1 cellular context compared by ENCODE assay signal in genomic region chr2:24771099-24771498, GRCh38.
TF ChIP-seq lines count a peak whose summit lies in the region.

No MANE protein-coding gene starts in this region.

TF ChIP-seq in H1, 55 proteins besides CTCF, POLR2A, EP300 and RAD21:
- TF ChIP-seq ZNF274 (IDR thresholded peaks at IDR 0.05; ENCODE audit: borderline replicate concordance, extremely low read depth, low read length) (no peak), SUZ12 (IDR thresholded peaks at IDR 0.05; ENCODE audit: low read length) (no peak), KDM1A (IDR thresholded peaks at IDR 0.05; ENCODE audit: borderline replicate concordance, low read length) (no peak)
